1 cellular context compared by ENCODE assay signal in genomic region chr12:125096894-125097293, GRCh38.
TF ChIP-seq lines count a peak whose summit lies in the region.

No MANE protein-coding gene starts in this region.

TF ChIP-seq in HepG2, 621 proteins besides CTCF, POLR2A, EP300 and RAD21:
- TF ChIP-seq ZNF12 (CRISPR knock-in tag; IDR thresholded peaks at IDR 0.05) (peak; percentile 51; the same call in 1 of the 2 replicates), YEATS4 (CRISPR knock-in tag; IDR thresholded peaks at IDR 0.05; ENCODE audit: borderline replicate concordance) (no peak)
